In genomic region chr1:32205401-32206370, GRCh38 we compare ENCODE assay signal across 8 cellular contexts.
DNase-seq lines count a peak whose midpoint lies in the region; ATAC-seq and TF ChIP-seq lines count a peak whose summit lies in the region.

Gene IQCC, plus strand, starts transcription at chr1:32205671. Its CDS starts 11 bp downstream, at chr1:32205682.

- DNase-seq in GM12865 (ENCODE audit: low read depth), result peak; percentile 90
- peak; percentile 78 for DNase-seq in NCI-H510A treated with DMSO at 0.1 percent for 48 hours (lab: John Stamatoyannopoulos, UW)
- peak; percentile 91 for DNase-seq in activated CD4-positive, alpha-beta T cell treated with anti-CD3 and anti-CD28 coated beads for 48 hours
- peak; percentile 60 to 68 for DNase-seq in stimulated activated CD4-positive, alpha-beta T cell treated with anti-CD3 and anti-CD28 coated beads, Interleukin-1b, Interleukin-23, amount 100 ng/mL, for 1 hour (ENCODE audit: low read depth in 2 of 2)

- TF ChIP-seq CTCF in GM12865 (IDR thresholded peaks at IDR 0.05; ENCODE audit: insufficient read depth, low read depth, low read length, missing control alignments), result no peak

- peak; percentile 59 for ATAC-seq in HG03159 (IDR thresholded peaks at IDR 0.05; ENCODE audit: unreplicated experiment)
- ATAC-seq in HG03039 (IDR thresholded peaks at IDR 0.05; ENCODE audit: unreplicated experiment), result no peak

- H3K27me3 ChIP-seq in layer of hippocampus (ENCODE audit: control insufficient read depth, insufficient read depth, low read length), result no peaks in the 10 kb centered on the region

- H3K27ac ChIP-seq in cingulate gyrus (ENCODE audit: low read depth, low read length) (peak within 1 kb of the TSS; percentile 65), layer of hippocampus (ENCODE audit: low read depth, low read length) (peak within 1 kb of the TSS; percentile 58)

- peak within 1 kb of the TSS; percentile 87 for H3K4me3 ChIP-seq in GM12865 (ENCODE audit: low read depth, low read length)
